9 cellular contexts compared by ENCODE assay signal in genomic region chr10:28381903-28382347, GRCh38.
DNase-seq lines count a peak whose midpoint lies in the region; ATAC-seq and TF ChIP-seq lines count a peak whose summit lies in the region.
"Had no signal": no experiment of that assay in that cellular context is flagged by ENCODE, and none has a peak within 500 bp of the region (broad histone marks: within the 10 kb centered on the region; RNA-seq: fewer than 3 reads in every experiment).

No MANE protein-coding gene starts in this region.

- no peaks in the 10 kb centered on the region for H3K9me3 ChIP-seq in CD4-positive, CD25-positive, alpha-beta regulatory T cell (ENCODE audit: control insufficient read depth in 2 of 2, low read length in 2 of 2)

- H3K27me3 ChIP-seq in CD4-positive, CD25-positive, alpha-beta regulatory T cell (ENCODE audit: control insufficient read depth, insufficient read depth, low read length), result peaks cover 2% of the 10 kb centered on the region

- H3K36me3 ChIP-seq in CD4-positive, CD25-positive, alpha-beta regulatory T cell (ENCODE audit: control insufficient read depth, insufficient read depth, low read length), result no peaks in the 10 kb centered on the region

- no peaks in the 10 kb centered on the region for H3K9me3 Mint-ChIP-seq in CD4-positive, CD25-positive, alpha-beta regulatory T cell
- no peaks in the 10 kb centered on the region for H3K9me3 Mint-ChIP-seq in endothelial cell (ENCODE audit: unreplicated experiment)
- H3K9me3 Mint-ChIP-seq: T-helper 1 cell treated with Interleukin-12 subunit alpha and Interleukin-12 subunit beta and Interleukin-4 antibody, amounts not matched to agents 30 μg/mL and 1 μg/mL, for 36 hours had no signal

- peaks cover 0 to 24% (median 5%) of the 10 kb centered on the region in 4 donors for H3K4me1 Mint-ChIP-seq in CD4-positive, CD25-positive, alpha-beta regulatory T cell
- no peaks in the 10 kb centered on the region for H3K4me1 Mint-ChIP-seq in endothelial cell (ENCODE audit: unreplicated experiment)

- H3K36me3 Mint-ChIP-seq in CD4-positive, CD25-positive, alpha-beta regulatory T cell, result no peaks in the 10 kb centered on the region
- no peaks in the 10 kb centered on the region for H3K36me3 Mint-ChIP-seq in endothelial cell (ENCODE audit: low read depth, unreplicated experiment)

- peak; percentile 98 for TF ChIP-seq CTCF in endothelial cell (IDR thresholded peaks at IDR 0.05; ENCODE audit: unreplicated experiment)

- peaks cover 6% of the 10 kb centered on the region for H3K27me3 Mint-ChIP-seq in CD4-positive, CD25-positive, alpha-beta regulatory T cell
- no peaks in the 10 kb centered on the region for H3K27me3 Mint-ChIP-seq in endothelial cell (ENCODE audit: unreplicated experiment)

- no peak overlapping the region for H3K4me3 Mint-ChIP-seq in CD4-positive, CD25-positive, alpha-beta regulatory T cell
- no peak overlapping the region for H3K4me3 Mint-ChIP-seq in endothelial cell (ENCODE audit: unreplicated experiment)
- H3K4me3 Mint-ChIP-seq: T-helper 1 cell treated with Interleukin-12 subunit alpha and Interleukin-12 subunit beta and Interleukin-4 antibody, amounts not matched to agents 30 μg/mL and 1 μg/mL, for 36 hours had no signal

- no peak overlapping the region for H3K27ac ChIP-seq in CD4-positive, CD25-positive, alpha-beta regulatory T cell (ENCODE audit: insufficient read depth, low read length, poor library complexity, severe bottlenecking)

- ATAC-seq in CD4-positive, CD25-positive, alpha-beta regulatory T cell (ENCODE audit: low read depth in 2 of 2), result peak; percentile 81 to 84
- ATAC-seq in GM19452 (IDR thresholded peaks at IDR 0.05; ENCODE audit: unreplicated experiment), result peak; percentile 85

- peak; percentile 69 to 79 (median 78) for DNase-seq in CD4-positive, CD25-positive, alpha-beta regulatory T cell
- DNase-seq in HS-5 (ENCODE audit: low read depth) (peak; percentile 61), NOMO-1 (lab: John Stamatoyannopoulos, UW; ENCODE audit: unreplicated experiment in 2 of 2) (peak; percentile 81 to 93), endothelial cell (ENCODE audit: low spot score) (peak; percentile 83), middle frontal gyrus (ENCODE audit: extremely low spot score, low spot score) (peak; percentile 60)
- peak; percentile 51 to 80 (median 58) for DNase-seq in activated CD8-positive, alpha-beta memory T cell treated with anti-CD3 and anti-CD28 coated beads for 48 hours (ENCODE audit: low read depth in 2 of 3, low spot score in 2 of 3)
- peak; percentile 94 for DNase-seq in stimulated activated CD8-positive, alpha-beta memory T cell treated with anti-CD3 and anti-CD28 coated beads, Interleukin-4, amount 100 ng/mL, for 48 hours

- H3K4me1 ChIP-seq in CD4-positive, CD25-positive, alpha-beta regulatory T cell (ENCODE audit: control insufficient read depth, insufficient read depth, low read length, poor library complexity, severe bottlenecking), result peaks cover 5% of the 10 kb centered on the region

- H3K4me3 ChIP-seq in CD4-positive, CD25-positive, alpha-beta regulatory T cell (ENCODE audit: low read depth, low read length), result no peak overlapping the region

- peak overlapping the region; percentile 33 to 69 (median 61) for H3K27ac Mint-ChIP-seq in CD4-positive, CD25-positive, alpha-beta regulatory T cell
- H3K27ac Mint-ChIP-seq in endothelial cell (ENCODE audit: unreplicated experiment), result no peak overlapping the region
- H3K27ac Mint-ChIP-seq: T-helper 1 cell treated with Interleukin-12 subunit alpha and Interleukin-12 subunit beta and Interleukin-4 antibody, amounts not matched to agents 30 μg/mL and 1 μg/mL, for 36 hours had no signal
